ENCODE assay signal across 1 cellular context in the genomic region with DNA sequence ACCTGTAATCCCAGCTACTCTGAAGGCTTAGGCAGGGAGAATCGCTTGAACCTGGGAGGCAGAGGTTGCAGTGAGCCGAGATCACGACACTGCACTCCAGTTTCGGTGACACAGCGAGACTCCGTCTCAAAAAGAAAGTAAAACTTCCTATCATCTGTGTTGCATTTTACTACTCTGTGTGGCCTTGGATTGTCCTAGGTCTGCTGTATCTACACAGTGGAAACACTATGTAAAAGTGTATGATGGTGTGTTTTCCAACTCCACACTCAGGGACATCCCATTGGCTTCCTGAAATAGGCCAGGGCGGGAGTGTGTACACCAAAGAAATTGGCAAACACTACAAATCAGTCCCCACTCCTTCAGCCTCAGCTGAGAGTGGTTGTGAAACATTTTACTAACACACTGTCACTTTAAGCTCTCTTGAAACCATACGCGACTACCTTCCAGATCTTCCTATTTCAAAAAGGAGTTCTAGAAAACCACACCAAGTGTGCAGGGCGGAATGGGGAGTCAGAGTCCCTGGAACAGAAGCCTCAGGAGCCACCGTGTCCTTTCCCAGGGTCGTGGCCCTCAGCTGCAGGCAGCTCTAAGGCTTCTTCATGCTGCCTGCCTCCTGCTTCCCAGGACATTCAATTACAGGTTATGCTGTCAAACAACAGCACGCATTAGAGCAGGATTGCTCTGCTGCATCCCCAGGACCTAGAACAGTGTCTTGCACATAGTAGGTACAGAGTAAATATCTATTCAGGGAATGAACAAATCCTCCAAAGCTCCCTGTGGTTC.
TF ChIP-seq lines count a peak whose summit lies in the region.

No MANE protein-coding gene starts in this region.

TF ChIP-seq in H1, 55 proteins besides CTCF, POLR2A, EP300 and RAD21 (continued from another document):
- TF ChIP-seq TEAD4 (IDR thresholded peaks at IDR 0.05; ENCODE audit: low read depth, low read length) = no peak
- TF ChIP-seq ATF3 (IDR thresholded peaks at IDR 0.05; ENCODE audit: insufficient read depth, low read depth, low read length) = no peak
